In genomic region chr9:93450817-93451761, GRCh38 we compare ENCODE assay signal across 8 cellular contexts. TPM values are rescaled to one million over a fixed set of nuclear protein-coding genes. Genes with fewer than 3 reads are reported as not detected.
DNase-seq lines count a peak whose midpoint lies in the region; ATAC-seq and TF ChIP-seq lines count a peak whose summit lies in the region.

FAM120A (plus strand) TSS chr9:93451685; CDS start chr9:93451916, 231 bp downstream.

- no peaks in the 10 kb centered on the region for H3K4me1 ChIP-seq in IMR-90 (ENCODE audit: control insufficient read depth, insufficient read depth, low read length)

- H2BK120ac ChIP-seq in IMR-90 (ENCODE audit: low read depth, low read length), result peak within 1 kb of the TSS; percentile 39; the same call in 1 of the 2 replicates

- peak within 1 kb of the TSS; percentile 88 for H2AK5ac ChIP-seq in IMR-90 (ENCODE audit: low read depth, low read length)

- H4K8ac ChIP-seq in IMR-90 (ENCODE audit: low read depth in 2 of 2, low read length in 2 of 2), result peak within 1 kb of the TSS; percentile 55 to 65; a peak in 2 of 4 replicates

- H3K4me3 Mint-ChIP-seq in natural killer cell, result peak within 1 kb of the TSS; percentile 96

- H4K91ac ChIP-seq in IMR-90 (ENCODE audit: insufficient read depth, low read depth, low read length), result peak within 1 kb of the TSS; percentile 46; the same call in 1 of the 2 replicates

- H3K27me3 Mint-ChIP-seq in natural killer cell (ENCODE audit: low read depth in 2 of 2), result no peaks in the 10 kb centered on the region

- H3K9me1 ChIP-seq in IMR-90 (ENCODE audit: insufficient read depth, low read length), result peaks cover 3% of the 10 kb centered on the region; the same call in 1 of the 2 replicates

- H3K4me3 ChIP-seq in IMR-90 (ENCODE audit: insufficient read depth, low read depth, low read length), result peak within 1 kb of the TSS; percentile 97

- BruUV-seq in IMR-90 (replicated peaks; lab: Mats Ljungman, UMichigan), result no TSS peak

- H3K14ac ChIP-seq in IMR-90 (replicated peaks; ENCODE audit: low read depth, low read length), result peak within 1 kb of the TSS; percentile 86

- TF ChIP-seq RAD21 in IMR-90 (IDR thresholded peaks at IDR 0.05; ENCODE audit: low read length), result peak; percentile 1; the same call in 1 of the 2 replicates

- no peak within 1 kb of the TSS for H2BK15ac ChIP-seq in IMR-90 (ENCODE audit: low read depth, low read length)

- WGBS in IMR-90 (ENCODE audit: extremely low coverage in 2 of 2, insufficient read length in 1 of 2), 2 experiments, result 0% methylated on average over 27 of the region's 97 CpGs; no CpG with 5 or more reads in 1 of the 2 experiments

- peaks cover 17% of the 10 kb centered on the region for H3K36me3 Mint-ChIP-seq in natural killer cell

- peak within 1 kb of the TSS; percentile 90 for H3K23ac ChIP-seq in IMR-90 (ENCODE audit: low read depth, low read length)

- TF ChIP-seq POLR2A in IMR-90 (IDR thresholded peaks at IDR 0.05; ENCODE audit: low read depth, low read length), result peak; percentile 91

- peaks cover 26% of the 10 kb centered on the region for H4K20me1 ChIP-seq in IMR-90 (ENCODE audit: insufficient read depth, low read length)

- peak within 1 kb of the TSS; percentile 99 for H3K4me2 ChIP-seq in IMR-90 (ENCODE audit: low read depth, low read length)

- H3K9me3 Mint-ChIP-seq in natural killer cell, result no peaks in the 10 kb centered on the region

- no peak within 1 kb of the TSS for H2BK20ac ChIP-seq in IMR-90 (ENCODE audit: low read depth, low read length)

- DNase-seq in DMS114 treated with DMSO at 0.1 percent for 48 hours (lab: John Stamatoyannopoulos, UW; ENCODE audit: unreplicated experiment) (peak; percentile 13), IMR-90 (peak; percentile 70), RPMI7951 (ENCODE audit: low read depth) (peak; percentile 74), fibroblast of peridontal ligament (ENCODE audit: extremely low read depth) (peak; percentile 55), natural killer cell (peak; percentile 59)
- DNase-seq in activated T-helper 9 cell treated with anti-CD3 and anti-CD28 coated beads, Interleukin-2, amount 50 U/mL, for 16 hours (ENCODE audit: low read depth), result peak; percentile 67
- DNase-seq in stimulated activated naive CD8-positive, alpha-beta T cell treated with anti-CD3 and anti-CD28 coated beads, Interleukin-15, Interleukin-2, amounts not matched to agents 100 U/mL and 50 U/mL, for 24 hours, result peak; percentile 76

- TF ChIP-seq CTCF in IMR-90 (conservative IDR thresholded peaks at IDR 0.05; ENCODE audit: low read depth, low read length) (no peak), natural killer cell (IDR thresholded peaks at IDR 0.05) (no peak)

- intact Hi-C loops in IMR-90 (cut with micrococcal nuclease) (loop anchor here (2.0 to 10.0 kb wide), 3 partner anchors 62 to 356 kb away; partner anchors contain the start of genes CARD19 and NINJ1), natural killer cell (cut with micrococcal nuclease) (loop anchor here (5.0 to 10.0 kb wide), 4 partner anchors 51 to 1274 kb away; partner anchors contain the start of genes AOPEP, CARD19 and NINJ1)

- H3K18ac ChIP-seq in IMR-90 (ENCODE audit: low read depth, low read length), result peak within 1 kb of the TSS; percentile 49

- peak within 1 kb of the TSS; percentile 99 for H3K9ac ChIP-seq in IMR-90 (ENCODE audit: low read depth, low read length)

- dilution Hi-C loops in IMR-90 (cut with HindIII; ENCODE audit: low sequenced_read_pairs, unreplicated experiment), result no loop called here

- H3K27ac ChIP-seq in IMR-90 (ENCODE audit: insufficient read depth, low read length), result peak within 1 kb of the TSS; percentile 98

- H3K27me3 ChIP-seq in IMR-90 (ENCODE audit: control insufficient read depth, insufficient read depth, low read length), result no peaks in the 10 kb centered on the region

- peak within 1 kb of the TSS; percentile 94 to 96 for H3K27ac Mint-ChIP-seq in natural killer cell

- no peaks in the 10 kb centered on the region for H3K9me3 ChIP-seq in IMR-90 (ENCODE audit: control insufficient read depth, insufficient read depth, low read length)

- peaks cover 8 to 13% of the 10 kb centered on the region in 2 experiments; a peak in 3 of 4 replicates for H3K79me1 ChIP-seq in IMR-90 (ENCODE audit: low read depth in 1 of 2, low read length in 2 of 2)

- H4K5ac ChIP-seq in IMR-90 (ENCODE audit: low read depth, low read length), result peak within 1 kb of the TSS; percentile 59

- H3K56ac ChIP-seq in IMR-90 (ENCODE audit: extremely low read depth, insufficient read depth, low read length), result peak within 1 kb of the TSS; percentile 79

- H2AFZ ChIP-seq in IMR-90 (replicated peaks; ENCODE audit: low read length, poor library complexity), result peak within 1 kb of the TSS; percentile 97

- in situ Hi-C loops in IMR-90 (cut with MboI; ENCODE audit: low sequenced_read_pairs), result loop anchor here (10.0 to 25.0 kb wide), 3 partner anchors 114 to 711 kb away; no protein-coding TSS in a partner anchor

- H3K36me3 ChIP-seq in IMR-90 (ENCODE audit: control insufficient read depth, insufficient read depth, low read length), result peaks cover 15% of the 10 kb centered on the region

- peak within 1 kb of the TSS; percentile 94 for H2BK5ac ChIP-seq in IMR-90 (ENCODE audit: low read depth, low read length, poor library complexity, severe bottlenecking)

- CTCF ChIA-PET in IMR-90 (lab: Yijun Ruan, JAX), result interaction anchor here (0.9 kb wide), 1 partner anchor 15 kb away, joined by 3 read pairs; no protein-coding TSS in a partner anchor

- peak; percentile 60 for ATAC-seq in GM21528 (IDR thresholded peaks at IDR 0.05; ENCODE audit: low FRiP score, unreplicated experiment)
- peak; percentile 80 for ATAC-seq in IMR-90 (ENCODE audit: low read depth)
- peak; percentile 72 to 86 (median 81) for ATAC-seq in natural killer cell
- ATAC-seq in stimulated activated naive CD8-positive, alpha-beta T cell treated with anti-CD3 and anti-CD28 coated beads, Interleukin-15, Interleukin-2, amounts not matched to agents 100 U/mL and 50 U/mL, for 24 hours, result peak; percentile 79

- H3K4me1 Mint-ChIP-seq in natural killer cell, result peaks cover 39 to 42% of the 10 kb centered on the region in 2 donors

- H2AK9ac ChIP-seq in IMR-90 (replicated peaks; ENCODE audit: low read depth, low read length, poor library complexity), result peak within 1 kb of the TSS; percentile 91

- H3K4ac ChIP-seq in IMR-90 (ENCODE audit: low read depth, low read length), result peak within 1 kb of the TSS; percentile 95

- POLR2A ChIA-PET in IMR-90 (lab: Charles Lee; ENCODE audit: unreplicated experiment), result interaction anchor here (1.0 kb wide), 1 partner anchor 115 kb away, joined by 3 read pairs; no protein-coding TSS in a partner anchor

TF ChIP-seq in IMR-90, 13 proteins besides CTCF, POLR2A, EP300 and RAD21:
- TF ChIP-seq BHLHE40 (IDR thresholded peaks at IDR 0.05; ENCODE audit: low read depth, low read length) (peak; percentile 5; the same call in 1 of the 2 replicates), FOS (IDR thresholded peaks at IDR 0.05; ENCODE audit: low read depth, low read length) (no peak), MXI1 (IDR thresholded peaks at IDR 0.05; ENCODE audit: borderline replicate concordance, low read depth, low read length) (peak; percentile 45; the same call in 1 of the 2 replicates)

RNA-seq across cellular contexts. Expression of gene FAM120A, which starts in this region (rescaled TPM):
- total RNA-seq in IMR-90 (2012; rRNA removed), result 65.8 and 75.1 TPM in 2 replicates
- 61.6 and 64.3 TPM in 2 replicates for polyA plus RNA-seq in IMR-90 (2012; rRNA removed)
- polyA plus RNA-seq in IMR-90 (2012; cell fraction: cytosol; rRNA removed), result 47.8 and 63.9 TPM in 2 replicates
- 54.1 and 63.8 TPM in 2 replicates for polyA plus RNA-seq in IMR-90 (2012; cell fraction: nucleus; rRNA removed; ENCODE audit: low replicate concordance)
- total RNA-seq in RPMI7951 (2014; rRNA removed; shearing (Covaris generic)), result 44.1 and 57.1 TPM in 2 replicates
- total RNA-seq in natural killer cell, result 10 to 100 TPM; 87.7 to 96.1 (median 91.5) TPM

Comparison
In these comparisons a context has a peak if more than half of its experiments do, and no peak if none do; other contexts are left out.
1. Peak in every context shown above with its lines: DNase-seq, ATAC-seq, H3K4me3 ChIP-seq and H3K27ac ChIP-seq.
2. DNase-seq: peak in every context shown above with its lines; median percentile 76 in stimulated activated naive CD8-positive, alpha-beta T cell treated with anti-CD3 and anti-CD28 coated beads, Interleukin-15, Interleukin-2, amounts not matched to agents 100 U/mL and 50 U/mL, for 24 hours; 74 in RPMI7951; 70 in IMR-90; 67 in activated T-helper 9 cell treated with anti-CD3 and anti-CD28 coated beads, Interleukin-2, amount 50 U/mL, for 16 hours; 59 in natural killer cell; 55 in fibroblast of peridontal ligament; 13 in DMS114 treated with DMSO at 0.1 percent for 48 hours.